ENCODE assay signal across 14 cellular contexts in the genomic region with DNA sequence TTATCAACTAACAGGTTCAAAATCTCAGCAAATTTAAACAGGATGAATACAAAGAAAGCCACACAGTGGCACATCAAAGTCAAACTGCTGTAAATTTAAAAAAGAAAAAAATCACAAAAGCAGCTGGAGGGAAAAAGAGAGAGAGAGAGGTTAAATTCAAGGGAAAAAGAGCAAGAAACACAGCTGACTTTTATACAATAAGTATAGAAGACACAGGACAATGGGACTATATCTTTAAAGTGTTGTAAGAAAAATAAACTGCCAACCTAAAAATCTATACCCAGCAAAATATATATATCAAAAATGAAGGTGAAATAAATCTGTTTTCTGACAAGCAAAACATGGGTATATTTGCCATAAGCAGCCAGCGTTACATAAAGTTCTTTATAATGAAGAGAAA.
"Had no signal": no experiment of that assay in that cellular context is flagged by ENCODE, and none has a peak within 500 bp of the region (broad histone marks: within the 10 kb centered on the region; RNA-seq: fewer than 3 reads in every experiment).

No MANE protein-coding gene starts in this region.

- ATAC-seq: body of pancreas; esophagus mucosa; naive thymus-derived CD8-positive, alpha-beta T cell; stimulated activated effector memory CD8-positive, alpha-beta T cell treated with anti-CD3 and anti-CD28 coated beads, Interleukin-12 subunit alpha, Interleukin-12 subunit beta, amount 100 ng/mL, for 72 hours had no signal

- DNase-seq: activated B cell treated with CpG ODN at 0.5 μM for 24 hours; activated CD4-positive, alpha-beta T cell treated with anti-CD3 and anti-CD28 coated beads, Interleukin-2, amount 10 ng/mL, durations not matched to agents 24 days and 14 days; activated gamma-delta T cell treated with Interleukin-2 at 50 U/mL for 16 hours; amniotic stem cell; body of pancreas; caudate nucleus; foreskin fibroblast; glutamatergic neuron; hypothalamus; kidney; left ventricle myocardium inferior; naive thymus-derived CD8-positive, alpha-beta T cell had no signal
